Comparison of ENCODE assay signal across 1 cellular context in the genomic region with DNA sequence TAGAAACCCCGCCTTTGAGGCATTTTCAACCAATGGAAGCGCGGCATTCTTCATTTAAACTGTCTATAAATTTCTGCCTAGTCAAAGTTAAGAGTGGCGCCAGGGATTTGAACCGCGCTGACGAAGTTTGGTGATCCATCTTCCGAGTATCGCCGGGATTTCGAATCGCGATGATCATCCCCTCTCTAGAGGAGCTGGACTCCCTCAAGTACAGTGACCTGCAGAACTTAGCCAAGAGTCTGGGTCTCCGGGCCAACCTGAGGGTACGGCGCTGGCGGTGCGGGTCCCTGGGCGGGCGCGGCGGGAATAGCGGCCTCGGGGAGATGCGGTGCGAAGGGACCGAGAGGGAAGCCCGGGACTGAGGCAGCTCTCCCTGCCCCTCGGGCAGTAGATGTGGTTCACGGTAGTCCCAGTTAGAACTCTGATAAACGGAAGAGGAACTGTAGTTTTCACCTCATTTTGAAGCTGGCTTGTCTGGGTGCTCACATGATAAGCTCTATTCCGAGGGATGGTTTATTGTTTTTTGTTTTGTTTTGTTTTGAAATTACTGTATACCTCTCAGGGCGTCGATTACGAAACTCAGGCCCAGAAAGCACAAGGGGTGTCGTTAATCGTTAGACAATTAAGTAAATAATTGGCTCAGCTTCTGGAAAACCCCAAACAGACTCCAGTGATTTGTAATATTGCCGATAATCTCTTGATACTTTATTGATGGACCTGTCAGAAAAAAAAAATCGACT.
TF ChIP-seq lines count a peak whose summit lies in the region.

A gene with protein sequence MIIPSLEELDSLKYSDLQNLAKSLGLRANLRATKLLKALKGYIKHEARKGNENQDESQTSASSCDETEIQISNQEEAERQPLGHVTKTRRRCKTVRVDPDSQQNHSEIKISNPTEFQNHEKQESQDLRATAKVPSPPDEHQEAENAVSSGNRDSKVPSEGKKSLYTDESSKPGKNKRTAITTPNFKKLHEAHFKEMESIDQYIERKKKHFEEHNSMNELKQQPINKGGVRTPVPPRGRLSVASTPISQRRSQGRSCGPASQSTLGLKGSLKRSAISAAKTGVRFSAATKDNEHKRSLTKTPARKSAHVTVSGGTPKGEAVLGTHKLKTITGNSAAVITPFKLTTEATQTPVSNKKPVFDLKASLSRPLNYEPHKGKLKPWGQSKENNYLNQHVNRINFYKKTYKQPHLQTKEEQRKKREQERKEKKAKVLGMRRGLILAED (plus strand): TSS at position 94 of the 740 bp plus-strand sequence. CDS start 77 bp downstream, at position 171.

TF ChIP-seq in HepG2, 621 proteins besides CTCF, POLR2A, EP300 and RAD21 (continued from another document and continues in another):
- TF ChIP-seq NCOR1 (IDR thresholded peaks at IDR 0.05; ENCODE audit: borderline replicate concordance, low read length), result no peak; the same call in 1 of the 2 replicates
- no peak for TF ChIP-seq ZNF451 (CRISPR knock-in tag; IDR thresholded peaks at IDR 0.05)
- 0 out of 2 replicates have a peak, but pooled peaks have one; percentile 7 for TF ChIP-seq KDM6A (CRISPR knock-in tag; IDR thresholded peaks at IDR 0.05; ENCODE audit: low read depth)
- no peak for TF ChIP-seq TEAD2 (CRISPR knock-in tag; IDR thresholded peaks at IDR 0.05)
- TF ChIP-seq, protein P1, sequence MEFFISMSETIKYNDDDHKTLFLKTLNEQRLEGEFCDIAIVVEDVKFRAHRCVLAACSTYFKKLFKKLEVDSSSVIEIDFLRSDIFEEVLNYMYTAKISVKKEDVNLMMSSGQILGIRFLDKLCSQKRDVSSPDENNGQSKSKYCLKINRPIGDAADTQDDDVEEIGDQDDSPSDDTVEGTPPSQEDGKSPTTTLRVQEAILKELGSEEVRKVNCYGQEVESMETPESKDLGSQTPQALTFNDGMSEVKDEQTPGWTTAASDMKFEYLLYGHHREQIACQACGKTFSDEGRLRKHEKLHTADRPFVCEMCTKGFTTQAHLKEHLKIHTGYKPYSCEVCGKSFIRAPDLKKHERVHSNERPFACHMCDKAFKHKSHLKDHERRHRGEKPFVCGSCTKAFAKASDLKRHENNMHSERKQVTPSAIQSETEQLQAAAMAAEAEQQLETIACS (CRISPR knock-in tag; IDR thresholded peaks at IDR 0.05), result no peak
- TF ChIP-seq, protein P2, sequence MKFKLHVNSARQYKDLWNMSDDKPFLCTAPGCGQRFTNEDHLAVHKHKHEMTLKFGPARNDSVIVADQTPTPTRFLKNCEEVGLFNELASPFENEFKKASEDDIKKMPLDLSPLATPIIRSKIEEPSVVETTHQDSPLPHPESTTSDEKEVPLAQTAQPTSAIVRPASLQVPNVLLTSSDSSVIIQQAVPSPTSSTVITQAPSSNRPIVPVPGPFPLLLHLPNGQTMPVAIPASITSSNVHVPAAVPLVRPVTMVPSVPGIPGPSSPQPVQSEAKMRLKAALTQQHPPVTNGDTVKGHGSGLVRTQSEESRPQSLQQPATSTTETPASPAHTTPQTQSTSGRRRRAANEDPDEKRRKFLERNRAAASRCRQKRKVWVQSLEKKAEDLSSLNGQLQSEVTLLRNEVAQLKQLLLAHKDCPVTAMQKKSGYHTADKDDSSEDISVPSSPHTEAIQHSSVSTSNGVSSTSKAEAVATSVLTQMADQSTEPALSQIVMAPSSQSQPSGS (CRISPR knock-in tag; IDR thresholded peaks at IDR 0.05), result no peak
- TF ChIP-seq NFE2L1 (CRISPR knock-in tag; IDR thresholded peaks at IDR 0.05; ENCODE audit: borderline replicate concordance), result no peak
- TF ChIP-seq KDM5A (IDR thresholded peaks at IDR 0.05; ENCODE audit: borderline replicate concordance, low read length), result peak; percentile 72; the same call in 1 of the 2 replicates
- TF ChIP-seq, protein P3, sequence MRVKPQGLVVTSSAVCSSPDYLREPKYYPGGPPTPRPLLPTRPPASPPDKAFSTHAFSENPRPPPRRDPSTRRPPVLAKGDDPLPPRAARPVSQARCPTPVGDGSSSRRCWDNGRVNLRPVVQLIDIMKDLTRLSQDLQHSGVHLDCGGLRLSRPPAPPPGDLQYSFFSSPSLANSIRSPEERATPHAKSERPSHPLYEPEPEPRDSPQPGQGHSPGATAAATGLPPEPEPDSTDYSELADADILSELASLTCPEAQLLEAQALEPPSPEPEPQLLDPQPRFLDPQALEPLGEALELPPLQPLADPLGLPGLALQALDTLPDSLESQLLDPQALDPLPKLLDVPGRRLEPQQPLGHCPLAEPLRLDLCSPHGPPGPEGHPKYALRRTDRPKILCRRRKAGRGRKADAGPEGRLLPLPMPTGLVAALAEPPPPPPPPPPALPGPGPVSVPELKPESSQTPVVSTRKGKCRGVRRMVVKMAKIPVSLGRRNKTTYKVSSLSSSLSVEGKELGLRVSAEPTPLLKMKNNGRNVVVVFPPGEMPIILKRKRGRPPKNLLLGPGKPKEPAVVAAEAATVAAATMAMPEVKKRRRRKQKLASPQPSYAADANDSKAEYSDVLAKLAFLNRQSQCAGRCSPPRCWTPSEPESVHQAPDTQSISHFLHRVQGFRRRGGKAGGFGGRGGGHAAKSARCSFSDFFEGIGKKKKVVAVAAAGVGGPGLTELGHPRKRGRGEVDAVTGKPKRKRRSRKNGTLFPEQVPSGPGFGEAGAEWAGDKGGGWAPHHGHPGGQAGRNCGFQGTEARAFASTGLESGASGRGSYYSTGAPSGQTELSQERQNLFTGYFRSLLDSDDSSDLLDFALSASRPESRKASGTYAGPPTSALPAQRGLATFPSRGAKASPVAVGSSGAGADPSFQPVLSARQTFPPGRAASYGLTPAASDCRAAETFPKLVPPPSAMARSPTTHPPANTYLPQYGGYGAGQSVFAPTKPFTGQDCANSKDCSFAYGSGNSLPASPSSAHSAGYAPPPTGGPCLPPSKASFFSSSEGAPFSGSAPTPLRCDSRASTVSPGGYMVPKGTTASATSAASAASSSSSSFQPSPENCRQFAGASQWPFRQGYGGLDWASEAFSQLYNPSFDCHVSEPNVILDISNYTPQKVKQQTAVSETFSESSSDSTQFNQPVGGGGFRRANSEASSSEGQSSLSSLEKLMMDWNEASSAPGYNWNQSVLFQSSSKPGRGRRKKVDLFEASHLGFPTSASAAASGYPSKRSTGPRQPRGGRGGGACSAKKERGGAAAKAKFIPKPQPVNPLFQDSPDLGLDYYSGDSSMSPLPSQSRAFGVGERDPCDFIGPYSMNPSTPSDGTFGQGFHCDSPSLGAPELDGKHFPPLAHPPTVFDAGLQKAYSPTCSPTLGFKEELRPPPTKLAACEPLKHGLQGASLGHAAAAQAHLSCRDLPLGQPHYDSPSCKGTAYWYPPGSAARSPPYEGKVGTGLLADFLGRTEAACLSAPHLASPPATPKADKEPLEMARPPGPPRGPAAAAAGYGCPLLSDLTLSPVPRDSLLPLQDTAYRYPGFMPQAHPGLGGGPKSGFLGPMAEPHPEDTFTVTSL (CRISPR knock-in tag; IDR thresholded peaks at IDR 0.05; ENCODE audit: borderline replicate concordance), result 0 out of 2 replicates have a peak, but pooled peaks have one; percentile 39
- TF ChIP-seq ZNF678 (CRISPR knock-in tag; IDR thresholded peaks at IDR 0.05), result no peak
- TF ChIP-seq, protein P4, sequence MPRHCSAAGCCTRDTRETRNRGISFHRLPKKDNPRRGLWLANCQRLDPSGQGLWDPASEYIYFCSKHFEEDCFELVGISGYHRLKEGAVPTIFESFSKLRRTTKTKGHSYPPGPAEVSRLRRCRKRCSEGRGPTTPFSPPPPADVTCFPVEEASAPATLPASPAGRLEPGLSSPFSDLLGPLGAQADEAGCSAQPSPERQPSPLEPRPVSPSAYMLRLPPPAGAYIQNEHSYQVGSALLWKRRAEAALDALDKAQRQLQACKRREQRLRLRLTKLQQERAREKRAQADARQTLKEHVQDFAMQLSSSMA (CRISPR knock-in tag; IDR thresholded peaks at IDR 0.05), result no peak
- TF ChIP-seq, protein P5, sequence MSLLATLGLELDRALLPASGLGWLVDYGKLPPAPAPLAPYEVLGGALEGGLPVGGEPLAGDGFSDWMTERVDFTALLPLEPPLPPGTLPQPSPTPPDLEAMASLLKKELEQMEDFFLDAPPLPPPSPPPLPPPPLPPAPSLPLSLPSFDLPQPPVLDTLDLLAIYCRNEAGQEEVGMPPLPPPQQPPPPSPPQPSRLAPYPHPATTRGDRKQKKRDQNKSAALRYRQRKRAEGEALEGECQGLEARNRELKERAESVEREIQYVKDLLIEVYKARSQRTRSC (CRISPR knock-in tag; IDR thresholded peaks at IDR 0.05; ENCODE audit: low read depth), result no peak
- no peak for TF ChIP-seq TMF1 (CRISPR knock-in tag; IDR thresholded peaks at IDR 0.05; ENCODE audit: low read depth)
- TF ChIP-seq, protein P6, sequence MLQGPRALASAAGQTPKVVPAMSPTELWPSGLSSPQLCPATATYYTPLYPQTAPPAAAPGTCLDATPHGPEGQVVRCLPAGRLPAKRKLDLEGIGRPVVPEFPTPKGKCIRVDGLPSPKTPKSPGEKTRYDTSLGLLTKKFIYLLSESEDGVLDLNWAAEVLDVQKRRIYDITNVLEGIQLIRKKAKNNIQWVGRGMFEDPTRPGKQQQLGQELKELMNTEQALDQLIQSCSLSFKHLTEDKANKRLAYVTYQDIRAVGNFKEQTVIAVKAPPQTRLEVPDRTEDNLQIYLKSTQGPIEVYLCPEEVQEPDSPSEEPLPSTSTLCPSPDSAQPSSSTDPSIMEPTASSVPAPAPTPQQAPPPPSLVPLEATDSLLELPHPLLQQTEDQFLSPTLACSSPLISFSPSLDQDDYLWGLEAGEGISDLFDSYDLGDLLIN (CRISPR knock-in tag; IDR thresholded peaks at IDR 0.05; ENCODE audit: borderline replicate concordance), result no peak
- TF ChIP-seq ZNF138 (CRISPR knock-in tag; IDR thresholded peaks at IDR 0.05; ENCODE audit: low read depth), result no peak
- TF ChIP-seq ZFP1 (CRISPR knock-in tag; IDR thresholded peaks at IDR 0.05), result no peak
- TF ChIP-seq XRCC5 (optimal IDR thresholded peaks at IDR 0.05; ENCODE audit: low read length), result no peak
- TF ChIP-seq SSRP1 (CRISPR knock-in tag; IDR thresholded peaks at IDR 0.05), result no peak
- TF ChIP-seq, protein P7, sequence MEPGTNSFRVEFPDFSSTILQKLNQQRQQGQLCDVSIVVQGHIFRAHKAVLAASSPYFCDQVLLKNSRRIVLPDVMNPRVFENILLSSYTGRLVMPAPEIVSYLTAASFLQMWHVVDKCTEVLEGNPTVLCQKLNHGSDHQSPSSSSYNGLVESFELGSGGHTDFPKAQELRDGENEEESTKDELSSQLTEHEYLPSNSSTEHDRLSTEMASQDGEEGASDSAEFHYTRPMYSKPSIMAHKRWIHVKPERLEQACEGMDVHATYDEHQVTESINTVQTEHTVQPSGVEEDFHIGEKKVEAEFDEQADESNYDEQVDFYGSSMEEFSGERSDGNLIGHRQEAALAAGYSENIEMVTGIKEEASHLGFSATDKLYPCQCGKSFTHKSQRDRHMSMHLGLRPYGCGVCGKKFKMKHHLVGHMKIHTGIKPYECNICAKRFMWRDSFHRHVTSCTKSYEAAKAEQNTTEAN (CRISPR knock-in tag; conservative IDR thresholded peaks at IDR 0.05), result no peak; the same call in 1 of the 2 replicates
- no peak for TF ChIP-seq SP5 (CRISPR knock-in tag; IDR thresholded peaks at IDR 0.05; ENCODE audit: borderline replicate concordance, low read depth)
- TF ChIP-seq SMAD1 (CRISPR knock-in tag; IDR thresholded peaks at IDR 0.05; ENCODE audit: borderline replicate concordance, low read depth), result no peak
- TF ChIP-seq, protein P8, sequence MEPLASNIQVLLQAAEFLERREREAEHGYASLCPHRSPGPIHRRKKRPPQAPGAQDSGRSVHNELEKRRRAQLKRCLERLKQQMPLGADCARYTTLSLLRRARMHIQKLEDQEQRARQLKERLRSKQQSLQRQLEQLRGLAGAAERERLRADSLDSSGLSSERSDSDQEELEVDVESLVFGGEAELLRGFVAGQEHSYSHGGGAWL (CRISPR knock-in tag; IDR thresholded peaks at IDR 0.05), result peak; percentile 65; the same call in 1 of the 2 replicates
- TF ChIP-seq RAD51 (IDR thresholded peaks at IDR 0.05; ENCODE audit: borderline replicate concordance), result no peak
- TF ChIP-seq, protein P9, sequence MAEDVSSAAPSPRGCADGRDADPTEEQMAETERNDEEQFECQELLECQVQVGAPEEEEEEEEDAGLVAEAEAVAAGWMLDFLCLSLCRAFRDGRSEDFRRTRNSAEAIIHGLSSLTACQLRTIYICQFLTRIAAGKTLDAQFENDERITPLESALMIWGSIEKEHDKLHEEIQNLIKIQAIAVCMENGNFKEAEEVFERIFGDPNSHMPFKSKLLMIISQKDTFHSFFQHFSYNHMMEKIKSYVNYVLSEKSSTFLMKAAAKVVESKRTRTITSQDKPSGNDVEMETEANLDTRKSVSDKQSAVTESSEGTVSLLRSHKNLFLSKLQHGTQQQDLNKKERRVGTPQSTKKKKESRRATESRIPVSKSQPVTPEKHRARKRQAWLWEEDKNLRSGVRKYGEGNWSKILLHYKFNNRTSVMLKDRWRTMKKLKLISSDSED (CRISPR knock-in tag; IDR thresholded peaks at IDR 0.05), result 0 out of 2 replicates have a peak, but pooled peaks have one; percentile 53
- TF ChIP-seq, protein P10, sequence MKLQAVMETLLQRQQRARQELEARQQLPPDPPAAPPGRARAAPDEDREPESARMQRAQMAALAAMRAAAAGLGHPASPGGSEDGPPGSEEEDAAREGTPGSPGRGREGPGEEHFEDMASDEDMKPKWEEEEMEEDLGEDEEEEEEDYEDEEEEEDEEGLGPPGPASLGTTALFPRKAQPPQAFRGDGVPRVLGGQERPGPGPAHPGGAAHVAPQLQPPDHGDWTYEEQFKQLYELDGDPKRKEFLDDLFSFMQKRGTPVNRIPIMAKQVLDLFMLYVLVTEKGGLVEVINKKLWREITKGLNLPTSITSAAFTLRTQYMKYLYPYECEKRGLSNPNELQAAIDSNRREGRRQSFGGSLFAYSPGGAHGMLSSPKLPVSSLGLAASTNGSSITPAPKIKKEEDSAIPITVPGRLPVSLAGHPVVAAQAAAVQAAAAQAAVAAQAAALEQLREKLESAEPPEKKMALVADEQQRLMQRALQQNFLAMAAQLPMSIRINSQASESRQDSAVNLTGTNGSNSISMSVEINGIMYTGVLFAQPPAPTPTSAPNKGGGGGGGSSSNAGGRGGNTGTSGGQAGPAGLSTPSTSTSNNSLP (IDR thresholded peaks at IDR 0.05; ENCODE audit: low read depth, low read length), result peak; percentile 48; the same call in 1 of the 2 replicates
- TF ChIP-seq ZNF788 (CRISPR knock-in tag; IDR thresholded peaks at IDR 0.05; ENCODE audit: borderline replicate concordance), result no peak
- no peak for TF ChIP-seq CENPX (CRISPR knock-in tag; IDR thresholded peaks at IDR 0.05)
- peak; percentile 15; the same call in 1 of the 2 replicates for TF ChIP-seq ZNF253 (CRISPR knock-in tag; IDR thresholded peaks at IDR 0.05; ENCODE audit: borderline replicate concordance)
